9 cellular contexts compared by ENCODE assay signal in genomic region chr16:85310868-85311585, GRCh38.
DNase-seq lines count a peak whose midpoint lies in the region; ATAC-seq lines count a peak whose summit lies in the region.
"Had no signal": no experiment of that assay in that cellular context is flagged by ENCODE, and none has a peak within 500 bp of the region (broad histone marks: within the 10 kb centered on the region; RNA-seq: fewer than 3 reads in every experiment).

No MANE protein-coding gene starts in this region.

- ATAC-seq in activated CD4-positive, alpha-beta T cell treated with anti-CD3 and anti-CD28 coated beads for 36 hours: peak; percentile 20
- peak; percentile 65 for ATAC-seq in Right ventricle myocardium superior (ENCODE audit: poor library complexity)
- ATAC-seq in stimulated activated naive CD8-positive, alpha-beta T cell treated with anti-CD3 and anti-CD28 coated beads, Interleukin-15, Interleukin-2, amounts not matched to agents 100 U/mL and 50 U/mL, for 24 hours: peak; percentile 22
- ATAC-seq: A549 had no signal

- peaks cover 49% of the 10 kb centered on the region for H3K4me1 Mint-ChIP-seq in activated CD4-positive, alpha-beta T cell treated with anti-CD3 and anti-CD28 coated beads for 36 hours

- POLR2A ChIA-PET in activated CD4-positive, alpha-beta T cell treated with anti-CD3 and anti-CD28 coated beads for 36 hours (lab: Charles Lee): no interaction called here

- CTCF ChIA-PET in activated CD4-positive, alpha-beta T cell treated with anti-CD3 and anti-CD28 coated beads for 36 hours (lab: Charles Lee): interaction anchor here (0.8 to 1.2 kb wide), 2 partner anchors 105 to 304 kb away, joined by 3 to 5 read pairs; no protein-coding TSS in a partner anchor

- H3K4me3 Mint-ChIP-seq in activated CD4-positive, alpha-beta T cell treated with anti-CD3 and anti-CD28 coated beads for 36 hours: no peak overlapping the region

- intact Hi-C loops in activated CD4-positive, alpha-beta T cell treated with anti-CD3 and anti-CD28 coated beads for 36 hours (cut with DNase I, micrococcal nuclease): no loop called here
- intact Hi-C loops in Right ventricle myocardium superior (cut with DNase I): no loop called here

- H3K36me3 Mint-ChIP-seq in activated CD4-positive, alpha-beta T cell treated with anti-CD3 and anti-CD28 coated beads for 36 hours (ENCODE audit: low read depth): no peaks in the 10 kb centered on the region

- DNase-seq in activated CD4-positive, alpha-beta T cell treated with anti-CD3 and anti-CD28 coated beads for 36 hours: peak; percentile 53
- no peak for DNase-seq in activated CD4-positive, alpha-beta T cell treated with anti-CD3 and anti-CD28 coated beads, Interleukin-2, amount 50 U/mL, for 48 hours
- DNase-seq in activated T-cell treated with anti-CD3 and anti-CD28 coated beads for 4 hours (peak; percentile 21), Right ventricle myocardium superior (peak; percentile 59), CD1c-positive myeloid dendritic cell (ENCODE audit: extremely low spot score) (no peak), NCI-H446 treated with DMSO at 0.1 percent for 48 hours (lab: John Stamatoyannopoulos, UW) (no peak), SKM-1 (lab: John Stamatoyannopoulos, UW; ENCODE audit: unreplicated experiment) (no peak)
- no peak for DNase-seq in stimulated activated naive CD8-positive, alpha-beta T cell treated with anti-CD3 and anti-CD28 coated beads, Interleukin-15, Interleukin-2, amounts not matched to agents 100 U/mL and 50 U/mL, for 24 hours

- H3K27ac Mint-ChIP-seq in activated CD4-positive, alpha-beta T cell treated with anti-CD3 and anti-CD28 coated beads for 36 hours: no peak overlapping the region

- no peaks in the 10 kb centered on the region for H3K9me3 Mint-ChIP-seq in activated CD4-positive, alpha-beta T cell treated with anti-CD3 and anti-CD28 coated beads for 36 hours (ENCODE audit: low read depth)

- H3K27me3 Mint-ChIP-seq in activated CD4-positive, alpha-beta T cell treated with anti-CD3 and anti-CD28 coated beads for 36 hours: no peaks in the 10 kb centered on the region

Comparison
In these comparisons a context has a peak if more than half of its experiments do, and no peak if none do; other contexts are left out.
1. DNase-seq: peak in activated CD4-positive, alpha-beta T cell treated with anti-CD3 and anti-CD28 coated beads for 36 hours (single experiment), activated T-cell treated with anti-CD3 and anti-CD28 coated beads for 4 hours (single experiment) and Right ventricle myocardium superior (single experiment); none in activated CD4-positive, alpha-beta T cell treated with anti-CD3 and anti-CD28 coated beads, Interleukin-2, amount 50 U/mL, for 48 hours (0 of 2), stimulated activated naive CD8-positive, alpha-beta T cell treated with anti-CD3 and anti-CD28 coated beads, Interleukin-15, Interleukin-2, amounts not matched to agents 100 U/mL and 50 U/mL, for 24 hours (single experiment), CD1c-positive myeloid dendritic cell (single experiment), NCI-H446 treated with DMSO at 0.1 percent for 48 hours (single experiment) and SKM-1 (single experiment).
2. Peak in every context shown above with its lines, with median percentiles within 50 percentile points of each other: ATAC-seq.